Comparison of ENCODE assay signal across 6 cellular contexts in the genomic region with DNA sequence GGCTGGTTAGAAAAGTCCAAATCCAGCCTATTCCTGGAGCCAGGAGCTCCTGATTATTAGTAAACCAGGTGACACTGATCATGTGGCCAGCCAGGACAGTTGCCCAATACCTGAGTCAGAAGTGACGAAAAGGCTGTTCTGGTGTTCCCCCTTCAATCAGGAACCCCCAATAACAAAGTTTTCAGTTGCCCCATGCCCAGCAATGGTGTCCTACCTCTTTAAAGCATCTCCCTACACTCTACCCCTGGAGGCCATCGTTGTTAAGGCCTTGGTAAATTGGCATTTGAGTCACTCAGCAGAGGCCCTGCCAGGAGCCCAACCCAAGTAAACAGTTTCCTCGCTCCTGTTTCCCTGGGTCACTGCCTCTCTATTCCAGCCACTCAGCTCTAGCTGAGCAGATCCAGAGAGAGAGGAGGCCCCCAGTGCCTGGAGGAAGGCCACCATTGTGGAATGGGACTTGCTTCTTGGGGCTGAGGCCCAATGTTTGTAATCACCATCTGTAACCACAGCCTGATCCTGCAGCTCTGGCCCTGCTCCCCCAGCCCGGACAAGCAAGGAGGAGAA.
A peak's percentile ranks its signal among the peaks of the same experiment; 100 is the strongest.
DNase-seq lines count a peak whose midpoint lies in the region; ATAC-seq lines count a peak whose summit lies in the region.

No MANE protein-coding gene starts in this region.

- no peak for ATAC-seq in stimulated activated memory B cell treated with anti-CD40 and anti-IgM and Interleukin-4, amounts not matched to agents 10 μg/mL and 1 μg/mL and 100 μg/mL, for 72 hours
- no peak for ATAC-seq in GM19351 (IDR thresholded peaks at IDR 0.05; ENCODE audit: unreplicated experiment)

- DNase-seq in DMS53 (lab: John Stamatoyannopoulos, UW) (peak; percentile 15), DMS53 treated with DMSO at 0.1 percent for 48 hours (lab: John Stamatoyannopoulos, UW; ENCODE audit: unreplicated experiment) (no peak), fibroblast of peridontal ligament (ENCODE audit: extremely low read depth) (peak; percentile 93), cortex of kidney (lab: John Stamatoyannopoulos, UW) (no peak)

- peaks cover 40% of the 10 kb centered on the region for H3K4me1 Mint-ChIP-seq in stimulated activated memory B cell treated with anti-CD40 and anti-IgM and Interleukin-4, amounts not matched to agents 10 μg/mL and 1 μg/mL and 100 μg/mL, for 72 hours

- H3K4me3 Mint-ChIP-seq in stimulated activated memory B cell treated with anti-CD40 and anti-IgM and Interleukin-4, amounts not matched to agents 10 μg/mL and 1 μg/mL and 100 μg/mL, for 72 hours: no peak overlapping the region

- H3K27ac Mint-ChIP-seq in stimulated activated memory B cell treated with anti-CD40 and anti-IgM and Interleukin-4, amounts not matched to agents 10 μg/mL and 1 μg/mL and 100 μg/mL, for 72 hours: peak overlapping the region; percentile 69

- peaks cover 51% of the 10 kb centered on the region for H3K36me3 Mint-ChIP-seq in stimulated activated memory B cell treated with anti-CD40 and anti-IgM and Interleukin-4, amounts not matched to agents 10 μg/mL and 1 μg/mL and 100 μg/mL, for 72 hours

- H3K27me3 Mint-ChIP-seq in stimulated activated memory B cell treated with anti-CD40 and anti-IgM and Interleukin-4, amounts not matched to agents 10 μg/mL and 1 μg/mL and 100 μg/mL, for 72 hours: no peaks in the 10 kb centered on the region

- H3K9me3 Mint-ChIP-seq in stimulated activated memory B cell treated with anti-CD40 and anti-IgM and Interleukin-4, amounts not matched to agents 10 μg/mL and 1 μg/mL and 100 μg/mL, for 72 hours: no peaks in the 10 kb centered on the region

Comparison
In these comparisons a context has a peak if more than half of its experiments do, and no peak if none do; other contexts are left out.
1. DNase-seq: peak in DMS53 (single experiment) and fibroblast of peridontal ligament (single experiment); none in DMS53 treated with DMSO at 0.1 percent for 48 hours (single experiment) and cortex of kidney (single experiment).